16 cellular contexts compared by ENCODE assay signal in genomic region chr10:133391249-133391635, GRCh38. TPM values are rescaled to one million over a fixed set of nuclear protein-coding genes. Genes with fewer than 3 reads are reported as not detected.
A peak's percentile ranks its signal among the peaks of the same experiment; 100 is the strongest.
DNase-seq lines count a peak whose midpoint lies in the region; ATAC-seq, FAIRE-seq and TF ChIP-seq lines count a peak whose summit lies in the region.
"Had no signal": no experiment of that assay in that cellular context is flagged by ENCODE, and none has a peak within 500 bp of the region (broad histone marks: within the 10 kb centered on the region; RNA-seq: fewer than 3 reads in every experiment).

No MANE protein-coding gene starts in this region.

- no peak for TF ChIP-seq CTCF in KMS-11 (conservative IDR thresholded peaks at IDR 0.05; ENCODE audit: low read depth, low read length)
- TF ChIP-seq CTCF in K562 (IDR thresholded peaks at IDR 0.05 in 2 of 3, conservative IDR thresholded peaks at IDR 0.05 in 1 of 3; ENCODE audit: insufficient read depth in 2 of 3, low read depth in 1 of 3, low read length in 3 of 3), result no peak

- no TSS peak for BruUV-seq in K562 (replicated peaks; lab: Mats Ljungman, UMichigan)

- H2AFZ ChIP-seq in KMS-11 (ENCODE audit: low read depth) (no peak overlapping the region), K562 (ENCODE audit: low read depth, low read length) (no peak overlapping the region)

- no peaks in the 10 kb centered on the region for H3K9me1 ChIP-seq in K562 (ENCODE audit: control insufficient read depth, insufficient read depth, low read length)

- H3K4me3 Mint-ChIP-seq in activated CD4-positive, alpha-beta T cell treated with anti-CD3 and anti-CD28 coated beads, Interleukin-2, amount 10 ng/mL, durations not matched to agents 7 days and 5 days, result peak overlapping the region; percentile 39

- H3K36me3 ChIP-seq in KMS-11 (ENCODE audit: insufficient read depth), result no peaks in the 10 kb centered on the region
- H3K36me3 ChIP-seq in K562 (ENCODE audit: control insufficient read depth, insufficient read depth, low read length), result peaks cover 11% of the 10 kb centered on the region; the same call in 1 of the 3 replicates

- no peak for TF ChIP-seq POLR2A in K562 (conservative IDR thresholded peaks at IDR 0.05)

- H3K4me3 ChIP-seq in KMS-11 (IDR thresholded peaks at IDR 0.05; ENCODE audit: insufficient read depth, low read depth, low read length) (no peak overlapping the region), K562 (no peak overlapping the region)
- H3K4me3 ChIP-seq: left lung, right atrium auricular region had no signal

- H3K79me2 ChIP-seq in KMS-11 (ENCODE audit: insufficient read depth, low read depth), result peaks cover 17% of the 10 kb centered on the region; the same call in 1 of the 2 replicates
- peaks cover 19% of the 10 kb centered on the region for H3K79me2 ChIP-seq in K562 (ENCODE audit: control insufficient read depth, insufficient read depth, low read length)

- in situ Hi-C loops in K562 (cut with MboI), result no loop called here

- no peak for FAIRE-seq in K562 (lab: Jason Lieb, UNC)
- FAIRE-seq: urothelium cell line had no signal

- no peak for TF ChIP-seq RAD21 in K562 (CRISPR knock-in tag; conservative IDR thresholded peaks at IDR 0.05 in 1 of 2, IDR thresholded peaks at IDR 0.05 in 1 of 2)

- DNase-seq in activated CD4-positive, alpha-beta T cell treated with anti-CD3 and anti-CD28 coated beads, Interleukin-2, amount 10 ng/mL, durations not matched to agents 7 days and 5 days, result no peak
- DNase-seq in activated CD4-positive, alpha-beta T cell treated with anti-CD3 and anti-CD28 coated beads for 1 hour, result no peak
- DNase-seq in K562 (ENCODE audit: extremely low read depth in 1 of 4, low spot score in 3 of 4) (no peak), posterior vena cava (ENCODE audit: low spot score) (peak; percentile 48), activated gamma-delta T cell (lab: John Stamatoyannopoulos, UW) (no peak)
- DNase-seq: anterior cingulate cortex, GF-D8, hippocampal formation, left lung had no signal

- TF ChIP-seq EP300 in K562 (IDR thresholded peaks at IDR 0.05; ENCODE audit: low read length), result no peak

- CTCF ChIA-PET in activated CD4-positive, alpha-beta T cell treated with anti-CD3 and anti-CD28 coated beads, Interleukin-2, amount 10 ng/mL, durations not matched to agents 7 days and 5 days (lab: Charles Lee), result interaction anchor here (1.1 to 1.5 kb wide), 2 partner anchors 62 to 1163 kb away, joined by 3 to 7 read pairs; no protein-coding TSS in a partner anchor
- CTCF ChIA-PET in K562 (lab: Yijun Ruan, JAX; ENCODE audit: low intra/inter-chr PET ratio), result no interaction called here

- H3K27ac ChIP-seq in KMS-11, result peak overlapping the region; percentile 92; the same call in 1 of the 2 replicates
- H3K27ac ChIP-seq in K562 (ENCODE audit: extremely low read depth, low read depth, low read length), result peak overlapping the region; percentile 83; the same call in 2 of the 3 replicates
- H3K27ac ChIP-seq: left lung, right atrium auricular region had no signal

- peaks cover 11% of the 10 kb centered on the region for H3K36me3 Mint-ChIP-seq in activated CD4-positive, alpha-beta T cell treated with anti-CD3 and anti-CD28 coated beads, Interleukin-2, amount 10 ng/mL, durations not matched to agents 7 days and 5 days (ENCODE audit: low read depth)

- ATAC-seq in K562 (no peak), HG02840 (IDR thresholded peaks at IDR 0.05; ENCODE audit: low FRiP score, unreplicated experiment) (no peak), HG02981 (IDR thresholded peaks at IDR 0.05; ENCODE audit: unreplicated experiment) (no peak)
- ATAC-seq: left lung had no signal

- H3K9ac ChIP-seq in KMS-11 (no peak overlapping the region), K562 (ENCODE audit: insufficient read depth in 1 of 2, low read depth in 2 of 2, low read length in 2 of 2) (peak overlapping the region in 1 of 2 experiments; percentile 52; a peak in 2 of 4 replicates)

- WGBS in K562 (ENCODE audit: insufficient coverage, low coverage, missing lambda C conversion rate), result 94% methylated on average over 12 of the region's 12 CpGs

- H3K4me1 Mint-ChIP-seq in activated CD4-positive, alpha-beta T cell treated with anti-CD3 and anti-CD28 coated beads, Interleukin-2, amount 10 ng/mL, durations not matched to agents 7 days and 5 days, result peaks cover 57% of the 10 kb centered on the region

- H3K9me3 ChIP-seq in K562 (replicated peaks; ENCODE audit: control insufficient read depth, insufficient read depth, low read depth, low read length), result no peaks in the 10 kb centered on the region
- H3K9me3 ChIP-seq: left lung, right atrium auricular region had no signal

- POLR2A ChIA-PET in activated CD4-positive, alpha-beta T cell treated with anti-CD3 and anti-CD28 coated beads, Interleukin-2, amount 10 ng/mL, durations not matched to agents 7 days and 5 days (lab: Charles Lee), result interaction anchor here (0.7 to 1.0 kb wide), 2 partner anchors 132 to 429 kb away, joined by 3 to 4 read pairs; no protein-coding TSS in a partner anchor
- POLR2A ChIA-PET in K562 (lab: Yijun Ruan, JAX), result interaction anchor here (1.6 kb wide), 1 partner anchor 14 kb away, joined by 5 read pairs; no protein-coding TSS in a partner anchor

- peak overlapping the region; percentile 99 for H3K27ac Mint-ChIP-seq in activated CD4-positive, alpha-beta T cell treated with anti-CD3 and anti-CD28 coated beads, Interleukin-2, amount 10 ng/mL, durations not matched to agents 7 days and 5 days

- no peaks in the 10 kb centered on the region for H4K20me1 ChIP-seq in KMS-11 (ENCODE audit: insufficient read depth)
- no peaks in the 10 kb centered on the region for H4K20me1 ChIP-seq in K562 (replicated peaks; ENCODE audit: control insufficient read depth, insufficient read depth, low read length)

- H3K27me3 ChIP-seq in KMS-11 (ENCODE audit: insufficient read depth, low read depth) (no peaks in the 10 kb centered on the region), K562 (ENCODE audit: control insufficient read depth in 2 of 2, insufficient read depth in 2 of 2, low read length in 2 of 2) (no peaks in the 10 kb centered on the region)
- H3K27me3 ChIP-seq: left lung, right atrium auricular region had no signal

- no peaks in the 10 kb centered on the region for H3K9me3 Mint-ChIP-seq in activated CD4-positive, alpha-beta T cell treated with anti-CD3 and anti-CD28 coated beads, Interleukin-2, amount 10 ng/mL, durations not matched to agents 7 days and 5 days

- H3K4me2 ChIP-seq in KMS-11 (0 out of 2 replicates have a peak overlapping the region, but pooled peaks have one; percentile 91), K562 (ENCODE audit: insufficient read depth, low read length) (peak overlapping the region; percentile 92)

- H3K4me1 ChIP-seq in KMS-11 (ENCODE audit: low read depth, poor library complexity, severe bottlenecking), result peaks cover 50% of the 10 kb centered on the region
- H3K4me1 ChIP-seq in K562 (replicated peaks in 1 of 2; ENCODE audit: control insufficient read depth in 2 of 2, insufficient read depth in 2 of 2, low read length in 2 of 2), result peaks cover 17 to 65% of the 10 kb centered on the region in 2 experiments

- H3K27me3 Mint-ChIP-seq in activated CD4-positive, alpha-beta T cell treated with anti-CD3 and anti-CD28 coated beads, Interleukin-2, amount 10 ng/mL, durations not matched to agents 7 days and 5 days, result no peaks in the 10 kb centered on the region

- intact Hi-C loops in K562 (cut with micrococcal nuclease), result loop anchor here (5.0 to 10.0 kb wide), 2 partner anchors 34 to 66 kb away; partner anchors contain the start of gene FUOM
- intact Hi-C loops in posterior vena cava (cut with DNase I), result no loop called here

RNA-seq across cellular contexts. Expression of gene MTG1, which starts 2.7 kb away (rescaled TPM):
- total RNA-seq in activated CD4-positive, alpha-beta T cell treated with anti-CD3 and anti-CD28 coated beads, Interleukin-2, amount 10 ng/mL, durations not matched to agents 7 days and 5 days, result 10 to 100 TPM; 47.7 to 56.1 TPM
- 121 and 197 TPM in 2 replicates for total RNA-seq in K562 (2011; cell fraction: chromatin; rRNA removed; ENCODE audit: low replicate concordance)
- 101 and 119 TPM in 2 replicates for total RNA-seq in K562 (2011; cell fraction: nucleolus; rRNA removed)
- total RNA-seq in K562 (2011; cell fraction: nucleoplasm; rRNA removed), result 85.3 and 89.5 TPM in 2 replicates
- total RNA-seq in K562 (2014; rRNA removed) (11.6 and 16.9 TPM in 2 replicates), K562 (2014; rRNA removed; fragmentation: Illumina TruSeq; extraction: Trizol) (10.1 and 13.8 TPM in 2 replicates), K562 (2015; rRNA removed; fragmentation: Illumina TruSeq; extraction: Trizol) (13.8 and 15.4 TPM in 2 replicates), K562 (2021) (18.1 and 18.2 TPM in 2 replicates), posterior vena cava (10 to 100 TPM; 24.5 to 25.6 TPM)
- polyA plus RNA-seq in K562 (2011; rRNA removed) (24.1 and 27.1 TPM in 2 replicates), K562 (2014; fragmentation: Illumina TruSeq; extraction: Trizol) (19.5 and 22.1 TPM in 2 replicates), K562 (2014; fragmentation: Nextera tagmentation; extraction: Ambion mirVana) (1 to 10 TPM; 2.8 to 3.0 TPM), K562 (2014; rRNA removed) (23.0 and 28.2 TPM in 2 replicates)
- 17.9 and 25.1 TPM in 2 replicates for polyA plus RNA-seq in K562 (2011; cell fraction: cytosol; rRNA removed)
- 72.9 and 146 TPM in 2 replicates for polyA plus RNA-seq in K562 (2011; cell fraction: nucleus; rRNA removed)
- 16.4 and 17.9 TPM in 2 replicates for polyA plus RNA-seq in K562 (2012)
- polyA minus RNA-seq in K562 (2011; rRNA and poly(A)+ RNA removed), result 25.9 and 28.3 TPM in 2 replicates
- 16.2 and 17.5 TPM in 2 replicates for polyA minus RNA-seq in K562 (2011; cell fraction: cytosol; rRNA and poly(A)+ RNA removed)
- polyA minus RNA-seq in K562 (2011; cell fraction: nucleus; rRNA and poly(A)+ RNA removed), result 29.9 and 33.8 TPM in 2 replicates

RNA-seq across cellular contexts. Expression of gene PAOX, which starts 12.2 kb away (rescaled TPM):
- total RNA-seq in activated CD4-positive, alpha-beta T cell treated with anti-CD3 and anti-CD28 coated beads, Interleukin-2, amount 10 ng/mL, durations not matched to agents 7 days and 5 days, result 1 to 10 TPM; 2.6 to 5.0 TPM
- 4.2 and 13.2 TPM in 2 replicates for total RNA-seq in K562 (2011; cell fraction: chromatin; rRNA removed; ENCODE audit: low replicate concordance)
- total RNA-seq in K562 (2011; cell fraction: nucleolus; rRNA removed), result 10.2 and 10.9 TPM in 2 replicates
- 7.6 and 9.1 TPM in 2 replicates for total RNA-seq in K562 (2011; cell fraction: nucleoplasm; rRNA removed)
- total RNA-seq in K562 (2014; rRNA removed), result 4.9 and 8.7 TPM in 2 replicates
- 1.1 and 1.6 TPM in 2 replicates for total RNA-seq in K562 (2014; rRNA removed; fragmentation: Illumina TruSeq; extraction: Trizol)
- total RNA-seq in K562 (2015; rRNA removed; fragmentation: Illumina TruSeq; extraction: Trizol), result 2.6 and 2.8 TPM in 2 replicates
- total RNA-seq in K562 (2021), result 6.0 and 6.4 TPM in 2 replicates
- polyA plus RNA-seq in K562 (2011; rRNA removed), result 4.2 and 4.3 TPM in 2 replicates
- polyA plus RNA-seq in K562 (2011; cell fraction: cytosol; rRNA removed), result 5.2 and 10.9 TPM in 2 replicates
- polyA plus RNA-seq in K562 (2011; cell fraction: nucleus; rRNA removed), result 7.7 and 12.4 TPM in 2 replicates
- 3.5 and 4.0 TPM in 2 replicates for polyA plus RNA-seq in K562 (2012)
- polyA plus RNA-seq in K562 (2014; fragmentation: Illumina TruSeq; extraction: Trizol), result 1.4 and 2.0 TPM in 2 replicates
- 1 to 10 TPM in 1 of 2 experiments, under 1 TPM in 1; 0.80 to 1.7 TPM for polyA plus RNA-seq in K562 (2014; fragmentation: Nextera tagmentation; extraction: Ambion mirVana)
- polyA plus RNA-seq in K562 (2014; rRNA removed), result 5.1 and 5.4 TPM in 2 replicates
- 1.0 and 1.4 TPM in 2 replicates for polyA minus RNA-seq in K562 (2011; rRNA and poly(A)+ RNA removed)
- 0.91 and 3.4 TPM in 2 replicates for polyA minus RNA-seq in K562 (2011; cell fraction: cytosol; rRNA and poly(A)+ RNA removed)
- 3.9 and 4.3 TPM in 2 replicates for polyA minus RNA-seq in K562 (2011; cell fraction: nucleus; rRNA and poly(A)+ RNA removed)
- total RNA-seq in posterior vena cava, result 1 to 10 TPM; 2.8 to 3.5 TPM

RNA-seq across cellular contexts. Expression of gene ECHS1, which starts 18.1 kb away (rescaled TPM):
- 10 to 100 TPM; 34.9 to 40.2 TPM for total RNA-seq in activated CD4-positive, alpha-beta T cell treated with anti-CD3 and anti-CD28 coated beads, Interleukin-2, amount 10 ng/mL, durations not matched to agents 7 days and 5 days
- 6.2 and 13.6 TPM in 2 replicates for total RNA-seq in K562 (2011; cell fraction: chromatin; rRNA removed; ENCODE audit: low replicate concordance)
- total RNA-seq in K562 (2011; cell fraction: nucleolus; rRNA removed), result 10.1 and 14.7 TPM in 2 replicates
- 9.6 and 10.3 TPM in 2 replicates for total RNA-seq in K562 (2011; cell fraction: nucleoplasm; rRNA removed)
- total RNA-seq in K562 (2014; rRNA removed) (69.5 and 74.3 TPM in 2 replicates), K562 (2014; rRNA removed; fragmentation: Illumina TruSeq; extraction: Trizol) (43.1 and 46.5 TPM in 2 replicates), K562 (2015; rRNA removed; fragmentation: Illumina TruSeq; extraction: Trizol) (48.4 and 49.3 TPM in 2 replicates), K562 (2021) (85.3 and 89.5 TPM in 2 replicates), posterior vena cava (10 to 100 TPM; 38.8 to 47.3 TPM)
- polyA plus RNA-seq in K562 (2011; rRNA removed) (16.6 and 23.5 TPM in 2 replicates), K562 (2014; fragmentation: Illumina TruSeq; extraction: Trizol) (67.1 and 68.1 TPM in 2 replicates), K562 (2014; fragmentation: Nextera tagmentation; extraction: Ambion mirVana) (100 to 1,000 TPM in 1 of 2 experiments, 10 to 100 TPM in 1; 98.8 to 100 TPM), K562 (2014; rRNA removed) (37.4 and 38.0 TPM in 2 replicates)
- 23.9 and 38.6 TPM in 2 replicates for polyA plus RNA-seq in K562 (2011; cell fraction: cytosol; rRNA removed)
- 31.1 and 34.4 TPM in 2 replicates for polyA plus RNA-seq in K562 (2011; cell fraction: nucleus; rRNA removed)
- polyA plus RNA-seq in K562 (2012), result 72.3 and 78.6 TPM in 2 replicates
- 12.8 and 14.4 TPM in 2 replicates for polyA minus RNA-seq in K562 (2011; rRNA and poly(A)+ RNA removed)
- 29.2 and 40.4 TPM in 2 replicates for polyA minus RNA-seq in K562 (2011; cell fraction: cytosol; rRNA and poly(A)+ RNA removed)
- polyA minus RNA-seq in K562 (2011; cell fraction: nucleus; rRNA and poly(A)+ RNA removed), result 4.2 and 7.0 TPM in 2 replicates

RNA-seq across cellular contexts. Expression of gene SPRN, which starts 33.2 kb away (rescaled TPM):
- total RNA-seq in activated CD4-positive, alpha-beta T cell treated with anti-CD3 and anti-CD28 coated beads, Interleukin-2, amount 10 ng/mL, durations not matched to agents 7 days and 5 days, result not detected
- total RNA-seq in K562 (2011; cell fraction: chromatin; rRNA removed; ENCODE audit: low replicate concordance), result not detected in 2 replicates
- not detected in 2 replicates for total RNA-seq in K562 (2011; cell fraction: nucleolus; rRNA removed)
- not detected in 2 replicates for total RNA-seq in K562 (2011; cell fraction: nucleoplasm; rRNA removed)
- not detected in 2 replicates for total RNA-seq in K562 (2014; rRNA removed)
- total RNA-seq in K562 (2014; rRNA removed; fragmentation: Illumina TruSeq; extraction: Trizol), result not detected in 2 replicates
- not detected in 2 replicates for total RNA-seq in K562 (2015; rRNA removed; fragmentation: Illumina TruSeq; extraction: Trizol)
- total RNA-seq in K562 (2021), result not detected in 2 replicates
- polyA plus RNA-seq in K562 (2011; rRNA removed), result not detected in 2 replicates
- not detected in 2 replicates for polyA plus RNA-seq in K562 (2011; cell fraction: cytosol; rRNA removed)
- not detected in 2 replicates for polyA plus RNA-seq in K562 (2011; cell fraction: nucleus; rRNA removed)
- 1.2 and 1.6 TPM in 2 replicates for polyA plus RNA-seq in K562 (2012)
- not detected in 2 replicates for polyA plus RNA-seq in K562 (2014; fragmentation: Illumina TruSeq; extraction: Trizol)
- polyA plus RNA-seq in K562 (2014; fragmentation: Nextera tagmentation; extraction: Ambion mirVana), result under 1 TPM in 1 of 2 experiments, not detected in 1; 0.04 TPM
- polyA plus RNA-seq in K562 (2014; rRNA removed), result not detected in 2 replicates
- polyA minus RNA-seq in K562 (2011; rRNA and poly(A)+ RNA removed), result not detected in 2 replicates
- polyA minus RNA-seq in K562 (2011; cell fraction: cytosol; rRNA and poly(A)+ RNA removed), result not detected in 2 replicates
- polyA minus RNA-seq in K562 (2011; cell fraction: nucleus; rRNA and poly(A)+ RNA removed), result not detected in 2 replicates
- under 1 TPM; 0.14 to 0.19 TPM for total RNA-seq in posterior vena cava
- total RNA-seq: A673, right atrium auricular region had no signal

RNA-seq across cellular contexts. Expression of gene FUOM, which starts 33.4 kb away (rescaled TPM):
- 10 to 100 TPM; 11.9 to 16.2 TPM for total RNA-seq in activated CD4-positive, alpha-beta T cell treated with anti-CD3 and anti-CD28 coated beads, Interleukin-2, amount 10 ng/mL, durations not matched to agents 7 days and 5 days
- total RNA-seq in K562 (2011; cell fraction: chromatin; rRNA removed; ENCODE audit: low replicate concordance), result 10.6 and 28.4 TPM in 2 replicates
- total RNA-seq in K562 (2011; cell fraction: nucleolus; rRNA removed), result 42.5 and 54.1 TPM in 2 replicates
- 19.0 and 24.0 TPM in 2 replicates for total RNA-seq in K562 (2011; cell fraction: nucleoplasm; rRNA removed)
- 89.7 and 91.1 TPM in 2 replicates for total RNA-seq in K562 (2014; rRNA removed)
- total RNA-seq in K562 (2014; rRNA removed; fragmentation: Illumina TruSeq; extraction: Trizol), result 8.6 and 14.0 TPM in 2 replicates
- 26.7 and 27.0 TPM in 2 replicates for total RNA-seq in K562 (2015; rRNA removed; fragmentation: Illumina TruSeq; extraction: Trizol)
- total RNA-seq in K562 (2021), result 47.8 and 61.2 TPM in 2 replicates
- polyA plus RNA-seq in K562 (2011; rRNA removed), result 27.4 and 31.3 TPM in 2 replicates
- polyA plus RNA-seq in K562 (2011; cell fraction: cytosol; rRNA removed), result 39.9 and 94.4 TPM in 2 replicates
- 29.5 and 49.3 TPM in 2 replicates for polyA plus RNA-seq in K562 (2011; cell fraction: nucleus; rRNA removed)
- polyA plus RNA-seq in K562 (2012), result 22.3 and 26.8 TPM in 2 replicates
- polyA plus RNA-seq in K562 (2014; fragmentation: Illumina TruSeq; extraction: Trizol), result 20.4 and 34.6 TPM in 2 replicates
- 10 to 100 TPM in 1 of 2 experiments, 1 to 10 TPM in 1; 1.8 to 14.4 TPM for polyA plus RNA-seq in K562 (2014; fragmentation: Nextera tagmentation; extraction: Ambion mirVana)
- polyA plus RNA-seq in K562 (2014; rRNA removed), result 96.1 and 108 TPM in 2 replicates
- 2.1 and 4.9 TPM in 2 replicates for polyA minus RNA-seq in K562 (2011; rRNA and poly(A)+ RNA removed)
- 7.0 and 9.8 TPM in 2 replicates for polyA minus RNA-seq in K562 (2011; cell fraction: cytosol; rRNA and poly(A)+ RNA removed)
- 38.7 and 48.6 TPM in 2 replicates for polyA minus RNA-seq in K562 (2011; cell fraction: nucleus; rRNA and poly(A)+ RNA removed)
- 10 to 100 TPM; 13.8 to 17.6 TPM for total RNA-seq in posterior vena cava
- polyA plus RNA-seq: neural cell had no signal
